Comparison of ENCODE assay signal across 39 cellular contexts in the genomic region with DNA sequence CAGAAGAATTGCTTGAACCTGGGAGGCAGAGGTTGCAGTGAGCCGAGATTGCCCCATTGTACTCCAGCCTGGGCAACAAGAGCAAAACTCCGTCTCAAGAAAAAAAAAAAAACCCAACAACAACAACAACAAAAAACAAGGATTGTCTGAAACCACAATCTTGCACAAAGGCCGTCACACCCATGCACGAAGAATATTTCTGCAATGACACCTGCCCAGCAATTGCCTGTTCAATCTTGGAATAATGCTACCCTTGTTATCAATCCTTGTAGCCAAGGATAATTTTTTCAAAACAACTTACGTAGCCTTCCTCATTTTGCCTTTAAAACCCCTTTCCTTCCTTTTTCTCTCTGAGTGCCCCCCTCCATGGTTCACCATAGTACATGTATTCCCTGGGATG. TPM values are rescaled to one million over a fixed set of nuclear protein-coding genes. Genes with fewer than 3 reads are reported as not detected.
"Had no signal": no experiment of that assay in that cellular context is flagged by ENCODE, and none has a peak within 500 bp of the region (broad histone marks: within the 10 kb centered on the region; RNA-seq: fewer than 3 reads in every experiment).

No MANE protein-coding gene starts in this region.

- H3K27me3 Mint-ChIP-seq: activated naive CD8-positive, alpha-beta T cell; activated naive CD8-positive, alpha-beta T cell treated with anti-CD3 and anti-CD28 coated beads for 36 hours; activated naive CD8-positive, alpha-beta T cell treated with anti-CD3 and anti-CD28 coated beads, Interleukin-2, amount 50 U/mL, for 24 hours; activated T-cell treated with anti-CD3 and anti-CD28 coated beads, Interleukin-2, amount 50 U/mL, for 24 hours; activated T-helper 17 cell treated with anti-CD3 and anti-CD28 coated beads, Interleukin-2, amount 50 U/mL, for 72 hours; central memory CD8-positive, alpha-beta T cell had no signal

- H3K27ac ChIP-seq: adrenal gland, ascending aorta, body of pancreas, brain microvascular endothelial cell, breast epithelium, cardiac muscle cell had no signal

- H3K4me3 ChIP-seq: adrenal gland, ascending aorta, body of pancreas, breast epithelium, cardiac muscle cell had no signal

- H3K9me3 ChIP-seq: adrenal gland, ascending aorta, body of pancreas, breast epithelium had no signal

- H3K27me3 ChIP-seq: adrenal gland, ascending aorta, body of pancreas, brain microvascular endothelial cell, breast epithelium, cardiac muscle cell had no signal

- H3K9me3 Mint-ChIP-seq: activated naive CD4-positive, alpha-beta T cell treated with anti-CD3 and anti-CD28 coated beads, Interleukin-2, amount 50 U/mL, for 24 hours; activated naive CD4-positive, alpha-beta T cell treated with anti-CD3 and anti-CD28 coated beads, Interleukin-2, amount 50 U/mL, for 72 hours; activated naive CD8-positive, alpha-beta T cell treated with anti-CD3 and anti-CD28 coated beads for 36 hours; activated naive CD8-positive, alpha-beta T cell treated with anti-CD3 and anti-CD28 coated beads, Interleukin-2, amount 50 U/mL, for 24 hours; activated T-cell treated with anti-CD3 and anti-CD28 coated beads, Interleukin-2, amount 50 U/mL, for 24 hours; activated T-cell treated with anti-CD3 and anti-CD28 coated beads, Interleukin-2, amount 50 U/mL, for 4 hours; activated T-helper 1 cell treated with anti-CD3 and anti-CD28 coated beads, Interleukin-12 subunit alpha, Interleukin-12 subunit beta, Interleukin-2, Interleukin-4 antibody, amounts not matched to agents 30 ng/mL and 10 ng/mL and 1 ng/mL, durations not matched to agents 14 hours and 24 hours and 36 hours; activated T-helper 17 cell treated with anti-CD3 and anti-CD28 coated beads, Interleukin-2, amount 50 U/mL, for 72 hours; central memory CD8-positive, alpha-beta T cell had no signal

- H3K36me3 ChIP-seq: adrenal gland, ascending aorta, brain microvascular endothelial cell, breast epithelium, cardiac muscle cell had no signal

- DNase-seq: activated effector memory CD4-positive, alpha-beta T cell treated with anti-CD3 and anti-CD28 coated beads, Interleukin-2, amount 50 U/mL, for 16 hours; activated effector memory CD4-positive, alpha-beta T cell treated with Interleukin-2 at 50 U/mL for 16 hours; activated gamma-delta T cell; activated gamma-delta T cell treated with Interleukin-2 at 50 U/mL for 16 hours; activated naive CD4-positive, alpha-beta T cell; activated naive CD4-positive, alpha-beta T cell treated with anti-CD3 and anti-CD28 coated beads for 36 hours; activated naive CD4-positive, alpha-beta T cell treated with anti-CD3 and anti-CD28 coated beads, Interleukin-2, amount 10 ng/mL, durations not matched to agents 7 days and 5 days; activated naive CD4-positive, alpha-beta T cell treated with anti-CD3 and anti-CD28 coated beads, Interleukin-2, amount 50 U/mL, for 16 hours; activated naive CD4-positive, alpha-beta T cell treated with Interleukin-2 at 50 U/mL for 16 hours; activated naive CD8-positive, alpha-beta T cell treated with anti-CD3 and anti-CD28 coated beads for 36 hours; activated naive CD8-positive, alpha-beta T cell treated with anti-CD3 and anti-CD28 coated beads, Interleukin-2, amount 10 ng/mL, durations not matched to agents 7 days and 5 days; activated naive CD8-positive, alpha-beta T cell treated with anti-CD3 and anti-CD28 coated beads, Interleukin-2, amount 50 U/mL, for 24 hours; activated T-cell treated with anti-CD3 and anti-CD28 coated beads for 4 hours; activated T-cell treated with anti-CD3 and anti-CD28 coated beads, Interleukin-2, amount 50 U/mL, for 1 hour; activated T-cell treated with anti-CD3 and anti-CD28 coated beads, Interleukin-2, amount 50 U/mL, for 24 hours; activated T-cell treated with anti-CD3 and anti-CD28 coated beads, Interleukin-2, amount 50 U/mL, for 4 hours; activated T-cell treated with anti-CD3 and anti-CD28 coated beads, Interleukin-2, amount 50 U/mL, for 48 hours; activated T-cell treated with anti-CD3 and anti-CD28 coated beads, Interleukin-2, amount 50 U/mL, for 72 hours; amniotic stem cell; amygdala; anterior cingulate cortex; aorta; body of pancreas; brain microvascular endothelial cell; caudate nucleus; central memory CD4-positive, alpha-beta T cell; cerebellar nuclear complex had no signal

- H3K36me3 Mint-ChIP-seq: activated naive CD4-positive, alpha-beta T cell treated with anti-CD3 and anti-CD28 coated beads, Interleukin-2, amount 10 ng/mL, durations not matched to agents 7 days and 5 days; activated naive CD4-positive, alpha-beta T cell treated with anti-CD3 and anti-CD28 coated beads, Interleukin-2, amount 50 U/mL, for 72 hours; activated naive CD8-positive, alpha-beta T cell; activated naive CD8-positive, alpha-beta T cell treated with anti-CD3 and anti-CD28 coated beads for 36 hours; activated naive CD8-positive, alpha-beta T cell treated with anti-CD3 and anti-CD28 coated beads, Interleukin-2, amount 10 ng/mL, durations not matched to agents 7 days and 5 days; brain had no signal

- H3K27ac Mint-ChIP-seq: activated naive CD4-positive, alpha-beta T cell treated with anti-CD3 and anti-CD28 coated beads for 36 hours; activated naive CD4-positive, alpha-beta T cell treated with anti-CD3 and anti-CD28 coated beads, Interleukin-2, amount 10 ng/mL, durations not matched to agents 7 days and 5 days; activated naive CD4-positive, alpha-beta T cell treated with anti-CD3 and anti-CD28 coated beads, Interleukin-2, amount 50 U/mL, for 24 hours; activated naive CD8-positive, alpha-beta T cell; activated naive CD8-positive, alpha-beta T cell treated with anti-CD3 and anti-CD28 coated beads for 36 hours; activated naive CD8-positive, alpha-beta T cell treated with anti-CD3 and anti-CD28 coated beads, Interleukin-2, amount 10 ng/mL, durations not matched to agents 7 days and 5 days; activated naive CD8-positive, alpha-beta T cell treated with anti-CD3 and anti-CD28 coated beads, Interleukin-2, amount 50 U/mL, for 24 hours; activated T-cell treated with anti-CD3 and anti-CD28 coated beads, Interleukin-2, amount 50 U/mL, for 24 hours; activated T-cell treated with anti-CD3 and anti-CD28 coated beads, Interleukin-2, amount 50 U/mL, for 72 hours; activated T-helper 1 cell treated with anti-CD3 and anti-CD28 coated beads, Interleukin-12 subunit alpha, Interleukin-12 subunit beta, Interleukin-2, Interleukin-4 antibody, amounts not matched to agents 30 ng/mL and 10 ng/mL and 1 ng/mL, durations not matched to agents 14 hours and 24 hours and 36 hours; activated T-helper 17 cell treated with anti-CD3 and anti-CD28 coated beads, Interleukin-2, amount 50 U/mL, for 72 hours; activated T-helper 2 cell treated with anti-CD3 and anti-CD28 coated beads, Interferon-gamma antibody, Interleukin-2, Interleukin-4, amounts not matched to agents 10 μg/mL and 5 μg/mL and 100 μg/mL, durations not matched to agents 14 hours and 24 hours and 36 hours; brain had no signal

- ATAC-seq: activated naive CD4-positive, alpha-beta T cell treated with anti-CD3 and anti-CD28 coated beads, Interleukin-2, amount 50 U/mL, for 72 hours; activated naive CD8-positive, alpha-beta T cell treated with anti-CD3 and anti-CD28 coated beads, Interleukin-2, amount 50 U/mL, for 24 hours; activated T-cell treated with anti-CD3 and anti-CD28 coated beads, Interleukin-2, amount 50 U/mL, for 4 hours; activated T-cell treated with anti-CD3 and anti-CD28 coated beads, Interleukin-2, amount 50 U/mL, for 72 hours; activated T-helper 17 cell treated with anti-CD3 and anti-CD28 coated beads, Interleukin-2, amount 50 U/mL, for 72 hours; body of pancreas had no signal

- H3K4me3 Mint-ChIP-seq: activated naive CD4-positive, alpha-beta T cell treated with anti-CD3 and anti-CD28 coated beads for 36 hours; activated naive CD4-positive, alpha-beta T cell treated with anti-CD3 and anti-CD28 coated beads, Interleukin-2, amount 10 ng/mL, durations not matched to agents 7 days and 5 days; activated naive CD4-positive, alpha-beta T cell treated with anti-CD3 and anti-CD28 coated beads, Interleukin-2, amount 50 U/mL, for 24 hours; activated naive CD8-positive, alpha-beta T cell; activated naive CD8-positive, alpha-beta T cell treated with anti-CD3 and anti-CD28 coated beads for 36 hours; activated naive CD8-positive, alpha-beta T cell treated with anti-CD3 and anti-CD28 coated beads, Interleukin-2, amount 10 ng/mL, durations not matched to agents 7 days and 5 days; activated naive CD8-positive, alpha-beta T cell treated with anti-CD3 and anti-CD28 coated beads, Interleukin-2, amount 50 U/mL, for 24 hours; activated T-cell treated with anti-CD3 and anti-CD28 coated beads, Interleukin-2, amount 50 U/mL, for 24 hours; activated T-cell treated with anti-CD3 and anti-CD28 coated beads, Interleukin-2, amount 50 U/mL, for 4 hours; activated T-cell treated with anti-CD3 and anti-CD28 coated beads, Interleukin-2, amount 50 U/mL, for 72 hours; activated T-helper 1 cell treated with anti-CD3 and anti-CD28 coated beads, Interleukin-12 subunit alpha, Interleukin-12 subunit beta, Interleukin-2, Interleukin-4 antibody, amounts not matched to agents 30 ng/mL and 10 ng/mL and 1 ng/mL, durations not matched to agents 14 hours and 24 hours and 36 hours; activated T-helper 17 cell treated with anti-CD3 and anti-CD28 coated beads, Interleukin-2, amount 50 U/mL, for 72 hours; central memory CD8-positive, alpha-beta T cell had no signal

RNA-seq across cellular contexts. Expression of a gene that starts 31.7 kb away (rescaled TPM):
- total RNA-seq: ascending aorta had no signal
